Comparison of ENCODE assay signal across 16 cellular contexts in genomic region chr12:50415899-50416479, GRCh38. TPM values are rescaled to one million over a fixed set of nuclear protein-coding genes. Genes with fewer than 3 reads are reported as not detected.
A peak's percentile ranks its signal among the peaks of the same experiment; 100 is the strongest.
DNase-seq lines count a peak whose midpoint lies in the region; ATAC-seq and TF ChIP-seq lines count a peak whose summit lies in the region.
"Had no signal": no experiment of that assay in that cellular context is flagged by ENCODE, and none has a peak within 500 bp of the region (broad histone marks: within the 10 kb centered on the region; RNA-seq: fewer than 3 reads in every experiment).

No MANE protein-coding gene starts in this region.

- no peaks in the 10 kb centered on the region for H3K27me3 ChIP-seq in endodermal cell (ENCODE audit: control insufficient read depth, insufficient read depth, low read length, poor library complexity, severe bottlenecking)

- H3K9me3 ChIP-seq in endodermal cell (ENCODE audit: control insufficient read depth, low read length): no peaks in the 10 kb centered on the region

- DNase-seq in T-helper 1 cell (no peak), endodermal cell (no peak), posterior vena cava (ENCODE audit: low spot score) (peak; percentile 32), COR-L47 (lab: John Stamatoyannopoulos, UW) (no peak), NCI-H1436 (lab: John Stamatoyannopoulos, UW) (no peak)
- DNase-seq in T-helper 2 cell treated with Interferon-gamma antibody and Interleukin-4, amounts not matched to agents 5 μg/mL and 100 μg/mL, for 36 hours (ENCODE audit: low spot score): no peak
- no peak for DNase-seq in stimulated activated naive CD8-positive, alpha-beta T cell treated with anti-CD3 and anti-CD28 coated beads, Interleukin-15, Interleukin-2, amounts not matched to agents 100 U/mL and 50 U/mL, for 24 hours
- DNase-seq: 8988T, C1 segment of cervical spinal cord, HCEC 1CT, NCI-H1930, NCI-H2171, NCI-H446 treated with DMSO at 0.1 percent for 48 hours, NCI-H748 treated with DMSO at 0.1 percent for 48 hours had no signal

- ATAC-seq in stimulated activated naive CD8-positive, alpha-beta T cell treated with anti-CD3 and anti-CD28 coated beads, Interleukin-15, Interleukin-2, amounts not matched to agents 100 U/mL and 50 U/mL, for 24 hours: no peak
- ATAC-seq: Right ventricle myocardium inferior had no signal

- no peak overlapping the region for H3K4me3 Mint-ChIP-seq in T-helper 1 cell treated with Interleukin-12 subunit alpha and Interleukin-12 subunit beta and Interleukin-4 antibody, amounts not matched to agents 30 μg/mL and 1 μg/mL, for 36 hours
- no peak overlapping the region for H3K4me3 Mint-ChIP-seq in T-helper 2 cell treated with Interferon-gamma antibody and Interleukin-4, amounts not matched to agents 5 μg/mL and 100 μg/mL, for 36 hours
- H3K4me3 Mint-ChIP-seq in endodermal cell: no peak overlapping the region

- H3K36me3 Mint-ChIP-seq in T-helper 1 cell treated with Interleukin-12 subunit alpha and Interleukin-12 subunit beta and Interleukin-4 antibody, amounts not matched to agents 30 μg/mL and 1 μg/mL, for 36 hours (ENCODE audit: low read depth): peaks cover 4% of the 10 kb centered on the region
- peaks cover 17% of the 10 kb centered on the region for H3K36me3 Mint-ChIP-seq in T-helper 2 cell treated with Interferon-gamma antibody and Interleukin-4, amounts not matched to agents 5 μg/mL and 100 μg/mL, for 36 hours (ENCODE audit: low read depth)
- peaks cover 45% of the 10 kb centered on the region for H3K36me3 Mint-ChIP-seq in endodermal cell (ENCODE audit: low read depth)

- no peak overlapping the region for H3K27ac ChIP-seq in endodermal cell (ENCODE audit: low read depth, low read length)

- intact Hi-C loops in posterior vena cava (cut with DNase I): no loop called here

- H3K27ac Mint-ChIP-seq in T-helper 1 cell treated with Interleukin-12 subunit alpha and Interleukin-12 subunit beta and Interleukin-4 antibody, amounts not matched to agents 30 μg/mL and 1 μg/mL, for 36 hours: peak overlapping the region; percentile 23
- peak overlapping the region; percentile 31 for H3K27ac Mint-ChIP-seq in T-helper 2 cell treated with Interferon-gamma antibody and Interleukin-4, amounts not matched to agents 5 μg/mL and 100 μg/mL, for 36 hours
- H3K27ac Mint-ChIP-seq in endodermal cell: peak overlapping the region; percentile 44

- TF ChIP-seq CTCF in endodermal cell (conservative IDR thresholded peaks at IDR 0.05): no peak

- no peak overlapping the region for H3K9ac ChIP-seq in endodermal cell (ENCODE audit: extremely low read depth, low read length, poor library complexity, severe bottlenecking)

- no peak overlapping the region for H3K4me3 ChIP-seq in endodermal cell (ENCODE audit: low read length)

- H3K9me3 Mint-ChIP-seq in T-helper 1 cell treated with Interleukin-12 subunit alpha and Interleukin-12 subunit beta and Interleukin-4 antibody, amounts not matched to agents 30 μg/mL and 1 μg/mL, for 36 hours: no peaks in the 10 kb centered on the region
- no peaks in the 10 kb centered on the region for H3K9me3 Mint-ChIP-seq in T-helper 2 cell treated with Interferon-gamma antibody and Interleukin-4, amounts not matched to agents 5 μg/mL and 100 μg/mL, for 36 hours
- H3K9me3 Mint-ChIP-seq in endodermal cell: no peaks in the 10 kb centered on the region

- WGBS in endodermal cell (ENCODE audit: insufficient coverage in 1 of 2, insufficient read length in 1 of 2), 2 experiments: 95 to 97% methylated on average over 6 of the region's 6 CpGs

- H3K4me1 Mint-ChIP-seq in T-helper 1 cell treated with Interleukin-12 subunit alpha and Interleukin-12 subunit beta and Interleukin-4 antibody, amounts not matched to agents 30 μg/mL and 1 μg/mL, for 36 hours (ENCODE audit: low read depth): peaks cover 10% of the 10 kb centered on the region
- peaks cover 16% of the 10 kb centered on the region for H3K4me1 Mint-ChIP-seq in T-helper 2 cell treated with Interferon-gamma antibody and Interleukin-4, amounts not matched to agents 5 μg/mL and 100 μg/mL, for 36 hours (ENCODE audit: low read depth)
- H3K4me1 Mint-ChIP-seq in endodermal cell: peaks cover 3% of the 10 kb centered on the region

- no peaks in the 10 kb centered on the region for H3K4me1 ChIP-seq in endodermal cell (ENCODE audit: control insufficient read depth, insufficient read depth, low read length)

- no peaks in the 10 kb centered on the region for H3K27me3 Mint-ChIP-seq in T-helper 1 cell treated with Interleukin-12 subunit alpha and Interleukin-12 subunit beta and Interleukin-4 antibody, amounts not matched to agents 30 μg/mL and 1 μg/mL, for 36 hours (ENCODE audit: low read depth)
- H3K27me3 Mint-ChIP-seq in T-helper 2 cell treated with Interferon-gamma antibody and Interleukin-4, amounts not matched to agents 5 μg/mL and 100 μg/mL, for 36 hours (ENCODE audit: low read depth): no peaks in the 10 kb centered on the region
- H3K27me3 Mint-ChIP-seq in endodermal cell (ENCODE audit: insufficient read depth): no peaks in the 10 kb centered on the region

- H3K36me3 ChIP-seq in endodermal cell (ENCODE audit: control insufficient read depth, insufficient read depth, low read length): peaks cover 81% of the 10 kb centered on the region

RNA-seq across cellular contexts. Expression of gene LARP4, which starts 15.3 kb away (rescaled TPM):
- total RNA-seq in endodermal cell: 100 to 1,000 TPM in 1 of 2 donors, 10 to 100 TPM in 1; 91.7 to 106 TPM
- polyA plus RNA-seq in endodermal cell (2013, experiment 1 of 2): 32.8 TPM
- 32.1 TPM for polyA plus RNA-seq in endodermal cell (2013, experiment 2 of 2)
- total RNA-seq in posterior vena cava: 10 to 100 TPM; 63.2 to 72.0 TPM

RNA-seq across cellular contexts. Expression of gene FAM186A, which starts 19.6 kb away (rescaled TPM):
- total RNA-seq in endodermal cell (not detected), posterior vena cava (not detected)
- not detected for polyA plus RNA-seq in endodermal cell (2013, experiment 1 of 2)
- not detected for polyA plus RNA-seq in endodermal cell (2013, experiment 2 of 2)
- total RNA-seq: Right ventricle myocardium inferior had no signal
